22 cellular contexts compared by ENCODE assay signal in genomic region chr6:158848441-158848840, GRCh38. TPM values are rescaled to one million over a fixed set of nuclear protein-coding genes. Genes with fewer than 3 reads are reported as not detected.
A peak's percentile ranks its signal among the peaks of the same experiment; 100 is the strongest.
DNase-seq lines count a peak whose midpoint lies in the region; ATAC-seq, FAIRE-seq and TF ChIP-seq lines count a peak whose summit lies in the region.
"Had no signal": no experiment of that assay in that cellular context is flagged by ENCODE, and none has a peak within 500 bp of the region (broad histone marks: within the 10 kb centered on the region; RNA-seq: fewer than 3 reads in every experiment).

No MANE protein-coding gene starts in this region.

- no peaks in the 10 kb centered on the region for H3K27me3 Mint-ChIP-seq in IgD-negative memory B cell
- no peaks in the 10 kb centered on the region for H3K27me3 Mint-ChIP-seq in dendritic cell treated with granulocyte-macrophage colony-stimulating factor and Interleukin-4, amounts not matched to agents 40 ng/mL and 50 ng/mL, for 4 days
- H3K27me3 Mint-ChIP-seq in naive thymus-derived CD4-positive, alpha-beta T cell: peaks cover 0 to 15% (median 0%) of the 10 kb centered on the region in 5 donors
- H3K27me3 Mint-ChIP-seq in neural progenitor cell (ENCODE audit: insufficient read depth, low read depth): peaks cover 9% of the 10 kb centered on the region
- H3K27me3 Mint-ChIP-seq: activated CD8-positive, alpha-beta T cell treated with anti-CD3 and anti-CD28 coated beads for 36 hours; activated naive CD4-positive, alpha-beta T cell treated with anti-CD3 and anti-CD28 coated beads, Interleukin-2, amount 50 U/mL, for 24 hours had no signal

- POLR2A ChIA-PET in A549 (lab: Yijun Ruan, JAX): no interaction called here
- POLR2A ChIA-PET in naive thymus-derived CD4-positive, alpha-beta T cell (lab: Charles Lee): no interaction called here

- H3K4me3 Mint-ChIP-seq in IgD-negative memory B cell (no peak overlapping the region), neural progenitor cell (no peak overlapping the region)
- H3K4me3 Mint-ChIP-seq in dendritic cell treated with granulocyte-macrophage colony-stimulating factor and Interleukin-4, amounts not matched to agents 40 ng/mL and 50 ng/mL, for 4 days: no peak overlapping the region
- no peak overlapping the region for H3K4me3 Mint-ChIP-seq in naive thymus-derived CD4-positive, alpha-beta T cell
- H3K4me3 Mint-ChIP-seq: activated CD8-positive, alpha-beta T cell treated with anti-CD3 and anti-CD28 coated beads for 36 hours; activated naive CD4-positive, alpha-beta T cell treated with anti-CD3 and anti-CD28 coated beads, Interleukin-2, amount 50 U/mL, for 24 hours; brain; neural crest cell had no signal

- TF ChIP-seq RAD21 in A549 (conservative IDR thresholded peaks at IDR 0.05 in 1 of 2, IDR thresholded peaks at IDR 0.05 in 1 of 2): no peak

- no peak for ATAC-seq in A549
- no peak for ATAC-seq in naive thymus-derived CD4-positive, alpha-beta T cell
- ATAC-seq: activated CD8-positive, alpha-beta T cell treated with anti-CD3 and anti-CD28 coated beads for 36 hours; heart right ventricle had no signal

- no peak for TF ChIP-seq EP300 in A549 (IDR thresholded peaks at IDR 0.05)

- no peak for TF ChIP-seq CTCF in A549 (IDR thresholded peaks at IDR 0.05)
- TF ChIP-seq CTCF in neural progenitor cell (IDR thresholded peaks at IDR 0.05): no peak

- intact Hi-C loops in dendritic cell treated with granulocyte-macrophage colony-stimulating factor and Interleukin-4, amounts not matched to agents 40 ng/mL and 50 ng/mL, for 4 days (cut with micrococcal nuclease): loop anchor here (2.0 kb wide), 1 partner anchor 22 kb away; no protein-coding TSS in a partner anchor
- intact Hi-C loops in naive thymus-derived CD4-positive, alpha-beta T cell (cut with micrococcal nuclease): no loop called here

- no peak for TF ChIP-seq POLR2A in A549 (IDR thresholded peaks at IDR 0.05; ENCODE audit: low read length)

- H3K4me3 ChIP-seq in A549: no peak overlapping the region
- H3K4me3 ChIP-seq in naive thymus-derived CD4-positive, alpha-beta T cell (ENCODE audit: low read length): no peak overlapping the region
- H3K4me3 ChIP-seq in neural progenitor cell: no peak overlapping the region
- H3K4me3 ChIP-seq: dorsolateral prefrontal cortex, heart right ventricle had no signal

- no peak overlapping the region for H2AFZ ChIP-seq in neural progenitor cell (replicated peaks)

- H3K27ac ChIP-seq in A549 (peak overlapping the region; percentile 92 to 97), neural progenitor cell (no peak overlapping the region)
- no peak overlapping the region for H3K27ac ChIP-seq in naive thymus-derived CD4-positive, alpha-beta T cell (ENCODE audit: low read depth, low read length)
- H3K27ac ChIP-seq: dorsolateral prefrontal cortex, heart right ventricle, WERI-Rb-1 had no signal

- no peaks in the 10 kb centered on the region for H3K36me3 ChIP-seq in naive thymus-derived CD4-positive, alpha-beta T cell (ENCODE audit: control insufficient read depth in 2 of 3, insufficient read depth in 3 of 3, low read length in 3 of 3)
- H3K36me3 ChIP-seq in neural progenitor cell: no peaks in the 10 kb centered on the region
- H3K36me3 ChIP-seq: heart right ventricle, WERI-Rb-1 had no signal

- H3F3A ChIP-seq in neural progenitor cell (ENCODE audit: low read depth): peaks cover 11% of the 10 kb centered on the region

- H3K27me3 ChIP-seq in naive thymus-derived CD4-positive, alpha-beta T cell (ENCODE audit: control insufficient read depth in 2 of 2, insufficient read depth in 2 of 2, low read length in 2 of 2): no peaks in the 10 kb centered on the region
- H3K27me3 ChIP-seq in neural progenitor cell: peaks cover under 1% of the 10 kb centered on the region
- H3K27me3 ChIP-seq: heart right ventricle had no signal

- peaks cover 1% of the 10 kb centered on the region for H4K20me1 ChIP-seq in neural progenitor cell (ENCODE audit: low read depth)

- H3K9me3 Mint-ChIP-seq in IgD-negative memory B cell (no peaks in the 10 kb centered on the region), neural progenitor cell (peaks cover 2% of the 10 kb centered on the region)
- H3K9me3 Mint-ChIP-seq in dendritic cell treated with granulocyte-macrophage colony-stimulating factor and Interleukin-4, amounts not matched to agents 40 ng/mL and 50 ng/mL, for 4 days: no peaks in the 10 kb centered on the region
- H3K9me3 Mint-ChIP-seq in naive thymus-derived CD4-positive, alpha-beta T cell: no peaks in the 10 kb centered on the region
- H3K9me3 Mint-ChIP-seq: activated naive CD4-positive, alpha-beta T cell treated with anti-CD3 and anti-CD28 coated beads, Interleukin-2, amount 50 U/mL, for 24 hours; brain; neural crest cell had no signal

- no peak for DNase-seq in A549 (ENCODE audit: low read depth in 1 of 2, low spot score in 1 of 2)
- no peak for DNase-seq in naive thymus-derived CD4-positive, alpha-beta T cell
- DNase-seq in HT-29 (ENCODE audit: low spot score): no peak
- DNase-seq in midbrain (lab: John Stamatoyannopoulos, UW): no peak
- no peak for DNase-seq in neural progenitor cell (ENCODE audit: low spot score)
- DNase-seq in 8988T: no peak
- DNase-seq: activated CD8-positive, alpha-beta T cell treated with anti-CD3 and anti-CD28 coated beads for 36 hours; activated T-cell treated with anti-CD3 and anti-CD28 coated beads, Interleukin-2, amount 50 U/mL, for 48 hours; dorsolateral prefrontal cortex; heart right ventricle; NCI-H187 treated with DMSO at 0.1 percent for 48 hours; NCI-H446 treated with DMSO at 0.1 percent for 48 hours; NK-92 treated with Interleukin-12 subunit alpha and Interleukin-12 subunit beta, amount 100 ng/mL, for 24 hours; SHP77; T-helper 1 cell; WERI-Rb-1 had no signal

- FAIRE-seq in A549 (lab: Jason Lieb, UNC): no peak
- FAIRE-seq: islet of Langerhans had no signal

- 92% methylated on average over 7 of the region's 7 CpGs for WGBS in A549 (ENCODE audit: missing lambda C conversion rate)

- CTCF ChIA-PET in A549 (lab: Yijun Ruan, JAX): no interaction called here
- CTCF ChIA-PET in naive thymus-derived CD4-positive, alpha-beta T cell (lab: Charles Lee): no interaction called here

- H3K9me3 ChIP-seq in A549 (no peaks in the 10 kb centered on the region), neural progenitor cell (ENCODE audit: low read depth) (no peaks in the 10 kb centered on the region)
- H3K9me3 ChIP-seq in naive thymus-derived CD4-positive, alpha-beta T cell (ENCODE audit: control insufficient read depth in 2 of 3, low read length in 3 of 3): no peaks in the 10 kb centered on the region
- H3K9me3 ChIP-seq: heart right ventricle had no signal

- H3K36me3 Mint-ChIP-seq in IgD-negative memory B cell: no peaks in the 10 kb centered on the region
- H3K36me3 Mint-ChIP-seq in dendritic cell treated with granulocyte-macrophage colony-stimulating factor and Interleukin-4, amounts not matched to agents 40 ng/mL and 50 ng/mL, for 4 days (ENCODE audit: low read depth): no peaks in the 10 kb centered on the region
- no peaks in the 10 kb centered on the region for H3K36me3 Mint-ChIP-seq in naive thymus-derived CD4-positive, alpha-beta T cell
- H3K36me3 Mint-ChIP-seq in neural progenitor cell: no peaks in the 10 kb centered on the region
- H3K36me3 Mint-ChIP-seq: brain had no signal

- H3K27ac Mint-ChIP-seq in IgD-negative memory B cell (peak overlapping the region; percentile 30 to 59 (median 36)), neural progenitor cell (no peak overlapping the region)
- H3K27ac Mint-ChIP-seq in dendritic cell treated with granulocyte-macrophage colony-stimulating factor and Interleukin-4, amounts not matched to agents 40 ng/mL and 50 ng/mL, for 4 days: peak overlapping the region; percentile 98
- peak overlapping the region in 5 of 9 donors; percentile 59 to 98 (median 92) for H3K27ac Mint-ChIP-seq in naive thymus-derived CD4-positive, alpha-beta T cell
- H3K27ac Mint-ChIP-seq: activated naive CD4-positive, alpha-beta T cell treated with anti-CD3 and anti-CD28 coated beads, Interleukin-2, amount 50 U/mL, for 24 hours had no signal

- no peaks in the 10 kb centered on the region for H3K79me2 ChIP-seq in neural progenitor cell (ENCODE audit: low read depth)

- H3K4me2 ChIP-seq in A549: no peak overlapping the region
- H3K4me2 ChIP-seq in neural progenitor cell: no peak overlapping the region

- H3K9ac ChIP-seq in neural progenitor cell: no peak overlapping the region

- H3K4me1 Mint-ChIP-seq in IgD-negative memory B cell (peaks cover 30 to 36% (median 34%) of the 10 kb centered on the region in 3 donors), neural progenitor cell (peaks cover 41% of the 10 kb centered on the region)
- peaks cover 53% of the 10 kb centered on the region for H3K4me1 Mint-ChIP-seq in dendritic cell treated with granulocyte-macrophage colony-stimulating factor and Interleukin-4, amounts not matched to agents 40 ng/mL and 50 ng/mL, for 4 days (ENCODE audit: low read depth)
- peaks cover 0 to 31% (median 21%) of the 10 kb centered on the region in 7 donors for H3K4me1 Mint-ChIP-seq in naive thymus-derived CD4-positive, alpha-beta T cell

- H3K4me1 ChIP-seq in A549: peaks cover 49% of the 10 kb centered on the region
- peaks cover 26 to 30% of the 10 kb centered on the region in 2 donors for H3K4me1 ChIP-seq in naive thymus-derived CD4-positive, alpha-beta T cell (ENCODE audit: control insufficient read depth in 2 of 2, insufficient read depth in 2 of 2, low read length in 2 of 2)
- H3K4me1 ChIP-seq in neural progenitor cell: peaks cover 8% of the 10 kb centered on the region

TF ChIP-seq in A549, 52 proteins besides CTCF, POLR2A, EP300 and RAD21 (continues in another document):
- no peak for TF ChIP-seq RNF2 (IDR thresholded peaks at IDR 0.05; ENCODE audit: borderline replicate concordance, low read depth)
- TF ChIP-seq CBX8 (IDR thresholded peaks at IDR 0.05): no peak
- no peak for TF ChIP-seq CHD4 (IDR thresholded peaks at IDR 0.05; ENCODE audit: borderline replicate concordance)

RNA-seq across cellular contexts. Expression of gene EZR, which starts 29.3 kb away (rescaled TPM):
- polyA plus RNA-seq in A549 (2011; rRNA removed) (207 and 254 TPM in 2 replicates), A549 (2017; fragmentation: RNase III; extraction: RNeasy Plus Mini Kit Qiagen cat#74134 plus additional on column Dnase treatment) (219 to 259 TPM (median 219 TPM) in 3 replicates), IgD-negative memory B cell (588 TPM)
- 181 and 208 TPM in 2 replicates for polyA plus RNA-seq in A549 (2012; cell fraction: cytosol; rRNA removed)
- 283 and 311 TPM in 2 replicates for polyA plus RNA-seq in A549 (2012; cell fraction: nucleus; rRNA removed)
- polyA minus RNA-seq in A549 (2011; rRNA and poly(A)+ RNA removed): 183 and 197 TPM in 2 replicates
- total RNA-seq in naive thymus-derived CD4-positive, alpha-beta T cell: 100 to 1,000 TPM; 132 to 201 (median 163) TPM
- 100 to 1,000 TPM; 115 to 140 TPM for polyA plus RNA-seq in naive thymus-derived CD4-positive, alpha-beta T cell
- 277 and 282 TPM in 2 replicates for total RNA-seq in HT-29 (2014; rRNA removed; shearing (Covaris generic))
- 52.0 and 61.4 TPM in 2 replicates for total RNA-seq in neural progenitor cell (ENCODE audit: low replicate concordance)

Comparison
In these comparisons a context has a peak if more than half of its experiments do, and no peak if none do; other contexts are left out.
1. H3K27ac ChIP-seq: peak in A549 (2 of 2); none in naive thymus-derived CD4-positive, alpha-beta T cell (single experiment) and neural progenitor cell (single experiment).